In the genomic region with DNA sequence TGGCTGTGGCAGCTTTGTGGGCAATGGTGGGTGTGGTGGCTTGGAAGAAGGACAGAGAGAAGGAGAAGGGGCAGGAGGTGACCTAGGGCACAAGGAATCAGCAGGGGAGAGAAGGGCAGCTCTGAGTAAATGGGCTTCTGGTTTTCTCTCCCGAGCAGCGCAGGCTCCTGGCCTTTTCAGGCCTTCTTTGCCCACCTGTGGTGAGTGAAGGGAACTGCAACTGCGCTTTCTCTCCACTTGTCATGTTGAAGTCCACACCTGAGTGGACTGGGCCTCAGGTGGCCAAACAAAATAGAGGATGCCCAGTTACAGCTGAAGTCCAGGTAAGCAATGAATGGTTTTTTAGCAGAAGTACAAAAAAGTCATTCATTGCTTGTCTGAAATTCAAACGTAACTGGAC, we compare ENCODE assay signal across 8 cellular contexts. TPM values are rescaled to one million over a fixed set of nuclear protein-coding genes. Genes with fewer than 3 reads are reported as not detected.
DNase-seq lines count a peak whose midpoint lies in the region; ATAC-seq lines count a peak whose summit lies in the region.

No MANE protein-coding gene starts in this region.

- H3K56ac ChIP-seq in mesendoderm (ENCODE audit: low read length) = no peak overlapping the region

- H4K5ac ChIP-seq in mesendoderm (ENCODE audit: low read length) = no peak overlapping the region

- H3K4me3 ChIP-seq in adipocyte (ENCODE audit: low read length) = no peak overlapping the region
- no peak overlapping the region for H3K4me3 ChIP-seq in mesendoderm (ENCODE audit: low read length)

- no peak overlapping the region for H3K4me2 ChIP-seq in mesendoderm (ENCODE audit: low read length)

- H3K4ac ChIP-seq in mesendoderm (ENCODE audit: low read depth, low read length) = no peak overlapping the region

- H3K27me3 ChIP-seq in adipocyte (replicated peaks; ENCODE audit: control insufficient read depth, insufficient read depth, low read length) (peaks cover 83% of the 10 kb centered on the region), mesendoderm (ENCODE audit: insufficient read depth, low read length, poor library complexity) (no peaks in the 10 kb centered on the region)

- H2BK15ac ChIP-seq in mesendoderm (replicated peaks; ENCODE audit: low read depth) = no peak overlapping the region

- in situ Hi-C loops in KBM-7 (cut with MboI; ENCODE audit: low pct_unique_long_range_greater_than_20kb, low sequenced_read_pairs) = no loop called here

- H3K4me1 ChIP-seq in adipocyte (ENCODE audit: control insufficient read depth, insufficient read depth, low read length) (no peaks in the 10 kb centered on the region), mesendoderm (ENCODE audit: control insufficient read depth, low read depth, low read length) (no peaks in the 10 kb centered on the region)

- H4K8ac ChIP-seq in mesendoderm (ENCODE audit: low read depth, low read length) = no peak overlapping the region

- ATAC-seq in esophagus mucosa (no peak), HG03520 (IDR thresholded peaks at IDR 0.05; ENCODE audit: unreplicated experiment) (no peak), HG02885 (IDR thresholded peaks at IDR 0.05; ENCODE audit: poor library complexity, unreplicated experiment) (no peak)

- no peak overlapping the region for H3K23ac ChIP-seq in mesendoderm (ENCODE audit: low read length)

- H3K27ac ChIP-seq in mesendoderm (ENCODE audit: low read depth, low read length) = no peak overlapping the region

- H3K9ac ChIP-seq in adipocyte (ENCODE audit: low read length) = no peak overlapping the region
- no peak overlapping the region for H3K9ac ChIP-seq in mesendoderm (ENCODE audit: low read length)

- H2BK120ac ChIP-seq in mesendoderm (ENCODE audit: low read depth, low read length) = no peak overlapping the region

- H2AK5ac ChIP-seq in mesendoderm (ENCODE audit: low read length) = no peak overlapping the region

- no peak overlapping the region for H3K18ac ChIP-seq in mesendoderm (ENCODE audit: low read length)

- DNase-seq in DMS53 (lab: John Stamatoyannopoulos, UW) (peak; percentile 92), KBM-7 (peak; percentile 9), adipocyte (ENCODE audit: low read depth) (peak; percentile 13), mesendoderm (peak; percentile 65), NCI-H2081 treated with DMSO at 0.1 percent for 48 hours (lab: John Stamatoyannopoulos, UW) (no peak)

- no CpG with 5 or more reads among the region's 4 CpGs for whole genome bisulfite sequencing in mesendoderm (ENCODE audit: extremely low coverage, insufficient coverage, low lambda C conversion rate)

- H3K79me1 ChIP-seq in mesendoderm (ENCODE audit: low read length) = no peaks in the 10 kb centered on the region

- no peak overlapping the region for H2BK5ac ChIP-seq in mesendoderm (ENCODE audit: low read length)

- H3K36me3 ChIP-seq in adipocyte (ENCODE audit: control insufficient read depth, insufficient read depth, low read length, severe bottlenecking) (no peaks in the 10 kb centered on the region), mesendoderm (ENCODE audit: control insufficient read depth, insufficient read depth, low read length) (no peaks in the 10 kb centered on the region)

- no peaks in the 10 kb centered on the region for H3K9me3 ChIP-seq in adipocyte (ENCODE audit: control insufficient read depth, low read length)

- no peaks in the 10 kb centered on the region for H3K79me2 ChIP-seq in mesendoderm (ENCODE audit: control insufficient read depth, insufficient read depth, low read length)

RNA-seq across cellular contexts. Expression of a gene that starts 29.4 kb away (rescaled TPM):
- not detected for polyA plus RNA-seq in mesendoderm (2013, experiment 1 of 2)
- polyA plus RNA-seq in mesendoderm (2013, experiment 2 of 2) = not detected
- not detected for total RNA-seq in esophagus mucosa

RNA-seq across cellular contexts. Expression of a gene that starts 57.8 kb away (rescaled TPM):
- 0.22 TPM for polyA plus RNA-seq in mesendoderm (2013, experiment 1 of 2)
- polyA plus RNA-seq in mesendoderm (2013, experiment 2 of 2) = 0.18 TPM
- 1.2 TPM for total RNA-seq in esophagus mucosa
